ENCODE assay signal across 24 cellular contexts in genomic region chr20:6473197-6473596, GRCh38.
DNase-seq lines count a peak whose midpoint lies in the region; ATAC-seq and TF ChIP-seq lines count a peak whose summit lies in the region.
"Had no signal": no experiment of that assay in that cellular context is flagged by ENCODE, and none has a peak within 500 bp of the region (broad histone marks: within the 10 kb centered on the region; RNA-seq: fewer than 3 reads in every experiment).

No MANE protein-coding gene starts in this region.

- no peaks in the 10 kb centered on the region for H3K27me3 Mint-ChIP-seq in endodermal cell (ENCODE audit: insufficient read depth)
- H3K27me3 Mint-ChIP-seq: activated CD8-positive, alpha-beta memory T cell treated with anti-CD3 and anti-CD28 coated beads, Interleukin-2, amount 10 ng/mL, durations not matched to agents 7 days and 5 days; activated T-helper 17 cell treated with anti-CD3 and anti-CD28 coated beads, Interleukin-2, amount 50 U/mL, for 72 hours; B cell; progenitor cell of endocrine pancreas had no signal

- no peaks in the 10 kb centered on the region for H3K36me3 Mint-ChIP-seq in endodermal cell (ENCODE audit: low read depth)
- H3K36me3 Mint-ChIP-seq: activated CD8-positive, alpha-beta memory T cell treated with anti-CD3 and anti-CD28 coated beads, Interleukin-2, amount 10 ng/mL, durations not matched to agents 7 days and 5 days had no signal

- no peak overlapping the region for H3K9ac ChIP-seq in mesenchymal stem cell (ENCODE audit: low read length)
- H3K9ac ChIP-seq in endodermal cell (ENCODE audit: extremely low read depth, low read length, poor library complexity, severe bottlenecking): no peak overlapping the region

- no peaks in the 10 kb centered on the region for H3K36me3 ChIP-seq in mesenchymal stem cell (ENCODE audit: control insufficient read depth in 1 of 2, insufficient read depth in 2 of 2, low read depth in 1 of 2, low read length in 2 of 2)
- no peaks in the 10 kb centered on the region for H3K36me3 ChIP-seq in endodermal cell (ENCODE audit: control insufficient read depth, insufficient read depth, low read length)
- H3K36me3 ChIP-seq: SJSA1, spleen, thyroid gland had no signal

- no peaks in the 10 kb centered on the region for H3K9me3 ChIP-seq in mesenchymal stem cell (ENCODE audit: control insufficient read depth, low read length)
- no peaks in the 10 kb centered on the region for H3K9me3 ChIP-seq in endodermal cell (ENCODE audit: control insufficient read depth, low read length)
- H3K9me3 ChIP-seq: Caco-2, SJSA1, spleen, thyroid gland had no signal

- H3K27ac ChIP-seq in mesenchymal stem cell (ENCODE audit: low read length, poor library complexity, severe bottlenecking) (no peak overlapping the region), endodermal cell (ENCODE audit: low read depth, low read length) (no peak overlapping the region)
- H3K27ac ChIP-seq: SJSA1, spleen, thyroid gland had no signal

- no peak overlapping the region for H2BK5ac ChIP-seq in mesenchymal stem cell (ENCODE audit: low read depth, low read length, poor library complexity, severe bottlenecking)

- H3K4me1 ChIP-seq in mesenchymal stem cell (ENCODE audit: control insufficient read depth, insufficient read depth, low read depth, low read length) (no peaks in the 10 kb centered on the region), endodermal cell (ENCODE audit: control insufficient read depth, insufficient read depth, low read length) (no peaks in the 10 kb centered on the region)
- H3K4me1 ChIP-seq: Caco-2, SJSA1, spleen, thyroid gland had no signal

- H3K4me3 Mint-ChIP-seq in endodermal cell: no peak overlapping the region
- H3K4me3 Mint-ChIP-seq: activated CD8-positive, alpha-beta memory T cell treated with anti-CD3 and anti-CD28 coated beads, Interleukin-2, amount 10 ng/mL, durations not matched to agents 7 days and 5 days; activated T-helper 17 cell treated with anti-CD3 and anti-CD28 coated beads, Interleukin-2, amount 50 U/mL, for 72 hours; B cell; nephron; T-helper 2 cell treated with Interferon-gamma antibody and Interleukin-4, amounts not matched to agents 5 μg/mL and 100 μg/mL, for 36 hours had no signal

- no peaks in the 10 kb centered on the region for H3K27me3 ChIP-seq in mesenchymal stem cell (ENCODE audit: control insufficient read depth in 1 of 2, insufficient read depth in 1 of 2, low read length in 2 of 2)
- no peaks in the 10 kb centered on the region for H3K27me3 ChIP-seq in endodermal cell (ENCODE audit: control insufficient read depth, insufficient read depth, low read length, poor library complexity, severe bottlenecking)
- H3K27me3 ChIP-seq: SJSA1, spleen, thyroid gland had no signal

- no peak overlapping the region for H3K14ac ChIP-seq in mesenchymal stem cell (ENCODE audit: low read length in 2 of 2)

- H4K91ac ChIP-seq in mesenchymal stem cell (ENCODE audit: low read length): no peak overlapping the region

- DNase-seq in HPDE6-E6E7 (ENCODE audit: extremely low spot score): peak; percentile 48
- peak; percentile 59 for DNase-seq in NOMO-1 treated with DMSO at 0.1 percent for 48 hours (lab: John Stamatoyannopoulos, UW; ENCODE audit: unreplicated experiment)
- peak; percentile 58 for DNase-seq in choroid plexus epithelial cell (ENCODE audit: low read depth)
- DNase-seq in mesenchymal stem cell: peak; percentile 70
- no peak for DNase-seq in stimulated activated CD4-positive, alpha-beta T cell treated with anti-CD3 and anti-CD28 coated beads, Interleukin-15, amount 100 ng/mL, for 24 hours
- DNase-seq in endodermal cell: no peak
- DNase-seq: activated CD4-positive, alpha-beta T cell treated with anti-CD3 and anti-CD28 coated beads for 1 hour; activated CD8-positive, alpha-beta memory T cell treated with anti-CD3 and anti-CD28 coated beads, Interleukin-2, amount 10 ng/mL, durations not matched to agents 7 days and 5 days; Caco-2; central memory CD4-positive, alpha-beta T cell; GDM1; hippocampal formation; NCI-H2029; NCI-H510A; spleen; thyroid gland had no signal

- H2AFZ ChIP-seq in mesenchymal stem cell (ENCODE audit: low read depth, low read length): no peak overlapping the region

- H3K18ac ChIP-seq in mesenchymal stem cell (ENCODE audit: low read depth in 1 of 2, low read length in 2 of 2): no peak overlapping the region

- no peak overlapping the region for H2BK120ac ChIP-seq in mesenchymal stem cell (ENCODE audit: low read depth, low read length)

- no peak overlapping the region for H2AK5ac ChIP-seq in mesenchymal stem cell (ENCODE audit: low read length, severe bottlenecking)

- ATAC-seq in GM19351 (IDR thresholded peaks at IDR 0.05; ENCODE audit: unreplicated experiment) (no peak), GM21423 (IDR thresholded peaks at IDR 0.05; ENCODE audit: unreplicated experiment) (no peak)
- ATAC-seq: activated CD8-positive, alpha-beta memory T cell treated with anti-CD3 and anti-CD28 coated beads, Interleukin-2, amount 10 ng/mL, durations not matched to agents 7 days and 5 days; activated T-helper 17 cell treated with anti-CD3 and anti-CD28 coated beads, Interleukin-2, amount 50 U/mL, for 72 hours had no signal

- no peak overlapping the region for H3K23ac ChIP-seq in mesenchymal stem cell (ENCODE audit: low read length in 2 of 2)

- H3K9me3 Mint-ChIP-seq in endodermal cell: peaks cover 1% of the 10 kb centered on the region

- H3K27ac Mint-ChIP-seq in endodermal cell: no peak overlapping the region
- H3K27ac Mint-ChIP-seq: activated CD8-positive, alpha-beta memory T cell treated with anti-CD3 and anti-CD28 coated beads, Interleukin-2, amount 10 ng/mL, durations not matched to agents 7 days and 5 days; activated T-helper 17 cell treated with anti-CD3 and anti-CD28 coated beads, Interleukin-2, amount 50 U/mL, for 72 hours; B cell; nephron; progenitor cell of endocrine pancreas; T-helper 2 cell treated with Interferon-gamma antibody and Interleukin-4, amounts not matched to agents 5 μg/mL and 100 μg/mL, for 36 hours had no signal

- H2BK15ac ChIP-seq in mesenchymal stem cell (ENCODE audit: low read depth, poor library complexity, severe bottlenecking): no peak overlapping the region

- H3K4me1 Mint-ChIP-seq in endodermal cell: peaks cover 5% of the 10 kb centered on the region
- H3K4me1 Mint-ChIP-seq: activated CD8-positive, alpha-beta memory T cell treated with anti-CD3 and anti-CD28 coated beads, Interleukin-2, amount 10 ng/mL, durations not matched to agents 7 days and 5 days; activated T-helper 17 cell treated with anti-CD3 and anti-CD28 coated beads, Interleukin-2, amount 50 U/mL, for 72 hours; B cell; nephron had no signal

- H2BK12ac ChIP-seq in mesenchymal stem cell (ENCODE audit: low read length in 2 of 2): no peak overlapping the region

- no peak overlapping the region for H3K4me2 ChIP-seq in mesenchymal stem cell (ENCODE audit: low read length, poor library complexity, severe bottlenecking)

- TF ChIP-seq CTCF in choroid plexus epithelial cell (conservative IDR thresholded peaks at IDR 0.05; ENCODE audit: low read depth, low read length): no peak
- no peak for TF ChIP-seq CTCF in endodermal cell (conservative IDR thresholded peaks at IDR 0.05)

- no peak overlapping the region for H3K4ac ChIP-seq in mesenchymal stem cell (ENCODE audit: low read depth in 1 of 2, low read length in 2 of 2)

- no peaks in the 10 kb centered on the region for H3K79me1 ChIP-seq in mesenchymal stem cell (replicated peaks; ENCODE audit: low read length, poor library complexity, severe bottlenecking)

- H3K4me3 ChIP-seq in choroid plexus epithelial cell (ENCODE audit: low read depth, low read length) (no peak overlapping the region), mesenchymal stem cell (ENCODE audit: insufficient read depth in 1 of 2, low read depth in 1 of 2, low read length in 2 of 2) (no peak overlapping the region), endodermal cell (ENCODE audit: low read length) (no peak overlapping the region)
- H3K4me3 ChIP-seq: SJSA1, spleen, thyroid gland had no signal

- H4K8ac ChIP-seq in mesenchymal stem cell (ENCODE audit: low read length): no peak overlapping the region

Comparison
In these comparisons a context has a peak if more than half of its experiments do, and no peak if none do; other contexts are left out.
1. DNase-seq: peak in HPDE6-E6E7 (single experiment), NOMO-1 treated with DMSO at 0.1 percent for 48 hours (single experiment), choroid plexus epithelial cell (single experiment) and mesenchymal stem cell (single experiment); none in stimulated activated CD4-positive, alpha-beta T cell treated with anti-CD3 and anti-CD28 coated beads, Interleukin-15, amount 100 ng/mL, for 24 hours (single experiment) and endodermal cell (single experiment).